ENCODE assay signal across 11 cellular contexts in the genomic region with DNA sequence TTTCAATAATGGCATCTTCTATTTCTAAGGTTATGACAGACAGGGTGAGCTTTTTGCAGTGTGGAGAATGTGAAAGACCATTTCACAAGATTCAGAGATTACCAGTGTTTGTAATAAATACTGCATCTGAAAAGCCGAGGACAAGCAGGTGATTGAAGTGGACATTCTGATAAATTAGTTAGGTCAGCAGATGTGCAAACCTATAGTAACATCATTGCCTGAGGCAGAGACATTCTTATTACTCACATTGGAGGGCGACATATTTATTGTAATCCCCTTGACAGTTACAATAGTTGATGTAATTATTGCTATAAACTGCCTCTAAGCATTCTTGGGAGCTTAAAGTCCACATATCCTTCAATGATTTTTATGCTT. TPM values are rescaled to one million over a fixed set of nuclear protein-coding genes. Genes with fewer than 3 reads are reported as not detected.
A peak's percentile ranks its signal among the peaks of the same experiment; 100 is the strongest.
DNase-seq lines count a peak whose midpoint lies in the region; FAIRE-seq and TF ChIP-seq lines count a peak whose summit lies in the region.
"Had no signal": no experiment of that assay in that cellular context is flagged by ENCODE, and none has a peak within 500 bp of the region (broad histone marks: within the 10 kb centered on the region; RNA-seq: fewer than 3 reads in every experiment).

No MANE protein-coding gene starts in this region.

- no peak overlapping the region for H2BK120ac ChIP-seq in mesenchymal stem cell (ENCODE audit: low read depth, low read length)

- H3K18ac ChIP-seq in mesenchymal stem cell (ENCODE audit: low read depth in 1 of 2, low read length in 2 of 2) = no peak overlapping the region

- FAIRE-seq in urothelium cell line (lab: Jason Lieb, UNC) = no peak
- FAIRE-seq: keratinocyte had no signal

- no peak overlapping the region for H2AK5ac ChIP-seq in mesenchymal stem cell (ENCODE audit: low read length, severe bottlenecking)

- no peak overlapping the region for H2BK5ac ChIP-seq in mesenchymal stem cell (ENCODE audit: low read depth, low read length, poor library complexity, severe bottlenecking)

- no peak overlapping the region for H2BK12ac ChIP-seq in mesenchymal stem cell (ENCODE audit: low read length in 2 of 2)

- H3K79me1 ChIP-seq in mesenchymal stem cell (replicated peaks; ENCODE audit: low read length, poor library complexity, severe bottlenecking) = no peaks in the 10 kb centered on the region

- no peak for TF ChIP-seq CTCF in AG04450 (IDR thresholded peaks at IDR 0.05; ENCODE audit: low read depth, low read length)
- no peak for TF ChIP-seq CTCF in WI38 (IDR thresholded peaks at IDR 0.05; ENCODE audit: low read depth, low read length)

- no peak overlapping the region for H2AFZ ChIP-seq in mesenchymal stem cell (ENCODE audit: low read depth, low read length)

- H3K36me3 ChIP-seq in mesenchymal stem cell (ENCODE audit: control insufficient read depth in 1 of 2, insufficient read depth in 2 of 2, low read depth in 1 of 2, low read length in 2 of 2) = no peaks in the 10 kb centered on the region

- H3K4me3 ChIP-seq in AG04450 (ENCODE audit: low read depth, low read length) (peak overlapping the region; percentile 15; the same call in 1 of the 2 replicates), WI38 (ENCODE audit: low read depth, low read length) (peak overlapping the region; percentile 81), mesenchymal stem cell (ENCODE audit: insufficient read depth in 1 of 2, low read depth in 1 of 2, low read length in 2 of 2) (no peak overlapping the region)
- H3K4me3 ChIP-seq: mucosa of descending colon had no signal

- CTCF ChIA-PET in AG04450 (lab: Charles Lee) = interaction anchor here (1.0 to 1.5 kb wide), 2 partner anchors 8 to 232 kb away, joined by 3 to 7 read pairs; no protein-coding TSS in a partner anchor

- DNase-seq in AG04450 (ENCODE audit: low read depth, low spot score) = no peak
- peak; percentile 9 for DNase-seq in EL
- DNase-seq in mesenchymal stem cell = peak; percentile 44
- DNase-seq in urothelium cell line (ENCODE audit: low spot score) = no peak
- DNase-seq in NCI-H524 treated with DMSO at 0.1 percent for 48 hours (lab: John Stamatoyannopoulos, UW) = no peak
- DNase-seq in putamen (ENCODE audit: low spot score) = no peak
- DNase-seq: anterior cingulate cortex, mucosa of descending colon, NCI-H510A treated with DMSO at 0.1 percent for 48 hours had no signal

- WGBS in mesenchymal stem cell = no CpG with 5 or more reads among the region's 2 CpGs

- peaks cover 17% of the 10 kb centered on the region for H3K4me1 ChIP-seq in mesenchymal stem cell (ENCODE audit: control insufficient read depth, insufficient read depth, low read depth, low read length)

- no peak overlapping the region for H3K9ac ChIP-seq in mesenchymal stem cell (ENCODE audit: low read length)

- H3K23ac ChIP-seq in mesenchymal stem cell (ENCODE audit: low read length in 2 of 2) = no peak overlapping the region

- no peak overlapping the region for H4K91ac ChIP-seq in mesenchymal stem cell (ENCODE audit: low read length)

- H3K14ac ChIP-seq in mesenchymal stem cell (ENCODE audit: low read length in 2 of 2) = no peak overlapping the region

- H4K8ac ChIP-seq in mesenchymal stem cell (ENCODE audit: low read length) = no peak overlapping the region

- H3K4me2 ChIP-seq in mesenchymal stem cell (ENCODE audit: low read length, poor library complexity, severe bottlenecking) = no peak overlapping the region

- H3K9me3 ChIP-seq in AG04450 (ENCODE audit: control insufficient read depth, insufficient read depth, low read length) (no peaks in the 10 kb centered on the region), mesenchymal stem cell (ENCODE audit: control insufficient read depth, low read length) (no peaks in the 10 kb centered on the region)
- H3K9me3 ChIP-seq: mucosa of descending colon had no signal

- H3K27ac ChIP-seq in AG04450 (ENCODE audit: low read depth, low read length) (no peak overlapping the region), mesenchymal stem cell (ENCODE audit: low read length, poor library complexity, severe bottlenecking) (no peak overlapping the region)

- H3K27me3 ChIP-seq in AG04450 (ENCODE audit: control insufficient read depth, insufficient read depth, low read length) (no peaks in the 10 kb centered on the region), mesenchymal stem cell (ENCODE audit: control insufficient read depth in 1 of 2, insufficient read depth in 1 of 2, low read length in 2 of 2) (peaks cover 21 to 31% of the 10 kb centered on the region in 2 experiments)

- H2BK15ac ChIP-seq in mesenchymal stem cell (ENCODE audit: low read depth, poor library complexity, severe bottlenecking) = no peak overlapping the region

- no peak overlapping the region for H3K4ac ChIP-seq in mesenchymal stem cell (ENCODE audit: low read depth in 1 of 2, low read length in 2 of 2)

- POLR2A ChIA-PET in AG04450 (lab: Yijun Ruan, JAX) = interaction anchor here (0.7 kb wide), 1 partner anchor 11 kb away, joined by 4 read pairs; no protein-coding TSS in a partner anchor

RNA-seq across cellular contexts. Expression of gene RASGRF2, which starts 3.3 kb away (rescaled TPM):
- 18.1 and 19.5 TPM in 2 replicates for polyA plus RNA-seq in AG04450 (2011; rRNA removed)
- 29.5 and 31.6 TPM in 2 replicates for polyA minus RNA-seq in AG04450 (2011; rRNA and poly(A)+ RNA removed)
- 24.9 TPM for polyA plus RNA-seq in mesenchymal stem cell (2013, experiment 1 of 2)
- 25.2 TPM for polyA plus RNA-seq in mesenchymal stem cell (2013, experiment 2 of 2)

Comparison
In these comparisons a context has a peak if more than half of its experiments do, and no peak if none do; other contexts are left out.
1. DNase-seq: peak in EL (single experiment) and mesenchymal stem cell (single experiment); none in AG04450 (single experiment), urothelium cell line (single experiment), NCI-H524 treated with DMSO at 0.1 percent for 48 hours (single experiment) and putamen (single experiment).
2. H3K4me3 ChIP-seq: peak in AG04450 (single experiment) and WI38 (single experiment); none in mesenchymal stem cell (0 of 2).